In the genomic region with DNA sequence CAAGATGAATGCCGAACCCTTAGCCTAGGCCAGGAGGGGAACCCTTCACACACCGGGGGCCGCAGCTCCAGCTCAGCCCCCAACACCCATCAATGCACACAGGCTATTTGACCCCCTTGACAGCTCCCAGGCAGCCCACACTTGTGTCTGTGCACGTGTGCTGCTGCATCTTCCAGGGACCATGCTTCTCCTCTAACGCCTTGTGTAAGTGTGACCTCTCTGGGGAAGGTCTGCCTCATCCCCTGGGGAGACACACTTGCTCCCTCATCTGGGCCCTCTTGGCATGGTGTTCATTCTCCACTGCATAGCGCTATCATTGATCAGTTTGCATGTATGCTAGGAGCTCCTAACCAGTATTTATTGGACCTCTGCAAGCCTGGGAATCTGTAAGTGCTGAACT, we compare ENCODE assay signal across 19 cellular contexts.
A peak's percentile ranks its signal among the peaks of the same experiment; 100 is the strongest.
DNase-seq lines count a peak whose midpoint lies in the region; ATAC-seq, FAIRE-seq and TF ChIP-seq lines count a peak whose summit lies in the region.
"Had no signal": no experiment of that assay in that cellular context is flagged by ENCODE, and none has a peak within 500 bp of the region (broad histone marks: within the 10 kb centered on the region; RNA-seq: fewer than 3 reads in every experiment).

No MANE protein-coding gene starts in this region.

- H2AFZ ChIP-seq in H1 (ENCODE audit: low read length) = no peak overlapping the region

- H2BK15ac ChIP-seq in H1 (ENCODE audit: low read length) = no peak overlapping the region

- FAIRE-seq in H1 (lab: Jason Lieb, UNC) = no peak
- FAIRE-seq: astrocyte had no signal

- H2BK12ac ChIP-seq in H1 (ENCODE audit: low read depth, low read length) = no peak overlapping the region

- no peak overlapping the region for H3K9ac ChIP-seq in H1 (replicated peaks in 1 of 4; ENCODE audit: extremely low read depth in 1 of 4, low read depth in 3 of 4, low read length in 3 of 4)

- CTCF ChIA-PET in H1 (lab: Charles Lee; ENCODE audit: partially characterized antibody) = interaction anchor here (0.6 to 11.2 kb wide), 16 partner anchors 10 to 455 kb away, joined by 3 to 122 read pairs (median 4); a partner anchor contains a TSS

- DNase-seq in DMS53 (lab: John Stamatoyannopoulos, UW) (peak; percentile 48), DMS53 treated with DMSO at 0.1 percent for 48 hours (lab: John Stamatoyannopoulos, UW; ENCODE audit: unreplicated experiment) (no peak), M059J (ENCODE audit: low read depth) (peak; percentile 21), H1 (ENCODE audit: low read depth in 1 of 2, low spot score in 2 of 2) (no peak), tibial artery (no peak), GOT3 (lab: John Stamatoyannopoulos, UW) (no peak)
- DNase-seq in natural killer cell treated with Interleukin-12 subunit alpha and Interleukin-12 subunit beta and Interleukin-15 and Interleukin-18, amount 100 ng/mL, for 72 hours (ENCODE audit: low spot score) = no peak
- DNase-seq: activated effector memory CD4-positive, alpha-beta T cell treated with anti-CD3 and anti-CD28 coated beads, Interleukin-2, amount 50 U/mL, for 16 hours; CD8-positive, alpha-beta T cell; dorsolateral prefrontal cortex; naive thymus-derived CD8-positive, alpha-beta T cell; NCI-H1930; NK-92 treated with Interleukin-12 subunit alpha and Interleukin-12 subunit beta, amount 100 ng/mL, for 24 hours; retina; stimulated activated naive CD4-positive, alpha-beta T cell had no signal

- peak; percentile 38 to 56 for TF ChIP-seq RAD21 in H1 (IDR thresholded peaks at IDR 0.05 in 1 of 2, conservative IDR thresholded peaks at IDR 0.05 in 1 of 2; ENCODE audit: low read depth in 2 of 2, low read length in 2 of 2)

- TF ChIP-seq POLR2A in H1 (IDR thresholded peaks at IDR 0.05; ENCODE audit: control extremely low read depth in 1 of 2, low read depth in 2 of 2, low read length in 2 of 2) = no peak

- no peak overlapping the region for H3K14ac ChIP-seq in H1 (ENCODE audit: insufficient read length)

- no peak overlapping the region for H3K56ac ChIP-seq in H1 (replicated peaks; ENCODE audit: insufficient read length, low read depth, low read length)

- no peak overlapping the region for H3K23ac ChIP-seq in H1 (ENCODE audit: insufficient read length)

- no peak overlapping the region for H2BK20ac ChIP-seq in H1 (ENCODE audit: low read length)

- H2AK5ac ChIP-seq in H1 (ENCODE audit: low read depth, low read length) = no peak overlapping the region

- H3K23me2 ChIP-seq in H1 (ENCODE audit: low read depth, low read length) = no peaks in the 10 kb centered on the region

- no peak overlapping the region for H2BK120ac ChIP-seq in H1 (replicated peaks; ENCODE audit: low read depth, low read length)

- H3K9me3 ChIP-seq in H1 (ENCODE audit: insufficient read depth in 2 of 2, low read depth in 1 of 2, low read length in 1 of 2) (no peaks in the 10 kb centered on the region), tibial artery (no peaks in the 10 kb centered on the region)

- H4K20me1 ChIP-seq in H1 (replicated peaks in 1 of 2; ENCODE audit: control insufficient read depth in 1 of 2, insufficient read depth in 2 of 2, low read length in 2 of 2) = no peaks in the 10 kb centered on the region

- no peaks in the 10 kb centered on the region for H3K79me2 ChIP-seq in H1 (ENCODE audit: control insufficient read depth in 1 of 2, insufficient read depth in 2 of 2, low read length in 2 of 2)

- ATAC-seq in natural killer cell treated with Interleukin-12 subunit alpha and Interleukin-12 subunit beta and Interleukin-15 and Interleukin-18, amount 100 ng/mL, for 72 hours = peak; percentile 15 to 47
- no peak for ATAC-seq in esophagus mucosa
- ATAC-seq: CD8-positive, alpha-beta T cell; naive thymus-derived CD8-positive, alpha-beta T cell had no signal

- no peak overlapping the region for H3K27ac Mint-ChIP-seq in natural killer cell treated with Interleukin-12 subunit alpha and Interleukin-12 subunit beta and Interleukin-15 and Interleukin-18, amount 100 ng/mL, for 72 hours
- H3K27ac Mint-ChIP-seq: CD8-positive, alpha-beta T cell; naive thymus-derived CD8-positive, alpha-beta T cell had no signal

- H4K5ac ChIP-seq in H1 (ENCODE audit: insufficient read length, low read depth, low read length) = no peak overlapping the region

- H3K27ac ChIP-seq in H1 (ENCODE audit: low read depth, low read length) = no peak overlapping the region
- no peak overlapping the region for H3K27ac ChIP-seq in tibial artery
- H3K27ac ChIP-seq: 22Rv1, SK-N-MC had no signal

- H3K36me3 Mint-ChIP-seq in natural killer cell treated with Interleukin-12 subunit alpha and Interleukin-12 subunit beta and Interleukin-15 and Interleukin-18, amount 100 ng/mL, for 72 hours = no peaks in the 10 kb centered on the region
- H3K36me3 Mint-ChIP-seq: CD8-positive, alpha-beta T cell; naive thymus-derived CD8-positive, alpha-beta T cell had no signal

- H3K27me3 ChIP-seq in H1 (replicated peaks in 1 of 4; ENCODE audit: control insufficient read depth in 3 of 4, extremely low read depth in 1 of 4, insufficient read depth in 3 of 4, low read length in 3 of 4) (no peaks in the 10 kb centered on the region), tibial artery (no peaks in the 10 kb centered on the region)

- no peak overlapping the region for H2BK5ac ChIP-seq in H1 (ENCODE audit: low read depth, low read length)

- TF ChIP-seq EP300 in H1 (IDR thresholded peaks at IDR 0.05; ENCODE audit: borderline replicate concordance in 1 of 2, low read depth in 2 of 2, low read length in 2 of 2) = no peak

- H3K18ac ChIP-seq in H1 (ENCODE audit: extremely low read depth, low read length) = no peak overlapping the region

- no peak overlapping the region for H3K4ac ChIP-seq in H1 (replicated peaks; ENCODE audit: insufficient read length, low read depth, low read length)

- intact Hi-C loops in tibial artery (cut with DNase I; ENCODE audit: low total_unique reads) = no loop called here

- H4K8ac ChIP-seq in H1 (ENCODE audit: extremely low read depth, insufficient read depth, low read length) = no peak overlapping the region; the same call in 1 of the 2 replicates

- H3K4me2 ChIP-seq in H1 (ENCODE audit: insufficient read depth in 1 of 2, low read depth in 2 of 2, low read length in 2 of 2) = no peak overlapping the region

- no peak overlapping the region for H3K4me3 ChIP-seq in H1 (ENCODE audit: extremely low read depth in 1 of 4, insufficient read depth in 2 of 4, low read depth in 3 of 4, low read length in 4 of 4)
- H3K4me3 ChIP-seq in tibial artery = no peak overlapping the region
- H3K4me3 ChIP-seq: dorsolateral prefrontal cortex, SK-N-MC had no signal

- TF ChIP-seq CTCF in H1 (IDR thresholded peaks at IDR 0.05; ENCODE audit: control extremely low read depth in 1 of 3, insufficient read depth in 1 of 3, low read depth in 1 of 3, low read length in 3 of 3) (peak; percentile 20 to 41 (median 36); a peak in 3 of 4 replicates), tibial artery (IDR thresholded peaks at IDR 0.05) (no peak)

- H3K27me3 Mint-ChIP-seq in natural killer cell treated with Interleukin-12 subunit alpha and Interleukin-12 subunit beta and Interleukin-15 and Interleukin-18, amount 100 ng/mL, for 72 hours = peaks cover 7 to 12% of the 10 kb centered on the region in 2 donors

- no peak overlapping the region for H3K4me3 Mint-ChIP-seq in natural killer cell treated with Interleukin-12 subunit alpha and Interleukin-12 subunit beta and Interleukin-15 and Interleukin-18, amount 100 ng/mL, for 72 hours
- H3K4me3 Mint-ChIP-seq: CD8-positive, alpha-beta T cell; naive thymus-derived CD8-positive, alpha-beta T cell had no signal

- H3K4me1 Mint-ChIP-seq in natural killer cell treated with Interleukin-12 subunit alpha and Interleukin-12 subunit beta and Interleukin-15 and Interleukin-18, amount 100 ng/mL, for 72 hours (ENCODE audit: low read depth in 2 of 2) = no peaks in the 10 kb centered on the region

- no peaks in the 10 kb centered on the region for H3K79me1 ChIP-seq in H1 (ENCODE audit: low read depth, low read length)

- H3K4me1 ChIP-seq in H1 (replicated peaks in 1 of 4; ENCODE audit: control insufficient read depth in 3 of 4, insufficient read depth in 4 of 4, low read length in 3 of 4) = no peaks in the 10 kb centered on the region
- H3K4me1 ChIP-seq in tibial artery = peaks cover 0 to 41% (median 37%) of the 10 kb centered on the region in 4 donors

- POLR2A ChIA-PET in H1 (lab: Charles Lee; ENCODE audit: partially characterized antibody) = interaction anchor here (1.2 kb wide), 1 partner anchor 168 kb away, joined by 3 read pairs; no protein-coding TSS in a partner anchor

- no peak overlapping the region for H4K91ac ChIP-seq in H1 (replicated peaks; ENCODE audit: insufficient read length, low read length)

- no peaks in the 10 kb centered on the region for H3K9me3 Mint-ChIP-seq in natural killer cell treated with Interleukin-12 subunit alpha and Interleukin-12 subunit beta and Interleukin-15 and Interleukin-18, amount 100 ng/mL, for 72 hours
- H3K9me3 Mint-ChIP-seq: CD8-positive, alpha-beta T cell; naive thymus-derived CD8-positive, alpha-beta T cell had no signal

- H3K36me3 ChIP-seq in H1 (ENCODE audit: control insufficient read depth in 2 of 4, insufficient read depth in 4 of 4, low read length in 3 of 4) = no peaks in the 10 kb centered on the region
- no peaks in the 10 kb centered on the region for H3K36me3 ChIP-seq in tibial artery

- 87% methylated on average over 6 of the region's 6 CpGs; no CpG with 5 or more reads in 1 of the 2 experiments for WGBS in H1 (ENCODE audit: extremely low coverage in 1 of 2, insufficient coverage in 1 of 2, insufficient read length in 1 of 2, insufficient replicate concordance in 2 of 2, low coverage in 1 of 2, low lambda C conversion rate in 2 of 2, missing lambda C conversion rate in 1 of 2), 2 experiments

TF ChIP-seq in H1, 55 proteins besides CTCF, POLR2A, EP300 and RAD21:
- TF ChIP-seq KDM1A (IDR thresholded peaks at IDR 0.05; ENCODE audit: borderline replicate concordance, low read length) = no peak

Comparison
In these comparisons a context has a peak if more than half of its experiments do, and no peak if none do; other contexts are left out.
1. DNase-seq: peak in DMS53 (single experiment) and M059J (single experiment); none in DMS53 treated with DMSO at 0.1 percent for 48 hours (single experiment), H1 (0 of 2), natural killer cell treated with Interleukin-12 subunit alpha and Interleukin-12 subunit beta and Interleukin-15 and Interleukin-18, amount 100 ng/mL, for 72 hours (single experiment), tibial artery (0 of 2) and GOT3 (single experiment).
2. CTCF ChIP-seq: peak in H1 (3 of 3); none in tibial artery (0 of 2).